In the genomic region with DNA sequence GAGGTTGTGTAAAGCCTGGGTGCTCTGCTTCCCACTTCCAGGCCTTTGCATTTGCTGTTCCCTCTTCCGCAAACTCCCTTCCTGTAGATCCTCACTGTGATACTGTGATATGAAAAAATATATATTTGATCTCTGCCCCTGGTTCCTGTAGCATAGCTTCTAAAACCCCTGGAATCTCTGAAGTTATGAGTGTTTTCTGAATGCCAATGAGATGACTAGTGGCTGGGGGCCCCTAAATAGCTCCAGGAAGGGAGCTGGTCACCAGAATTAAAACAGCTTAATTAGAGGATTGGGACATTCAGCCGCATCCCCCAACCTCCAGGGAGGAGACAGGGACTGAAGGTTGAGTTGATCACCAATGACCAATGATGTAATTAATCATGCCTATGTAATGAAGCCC, we compare ENCODE assay signal across 13 cellular contexts.
"Had no signal": no experiment of that assay in that cellular context is flagged by ENCODE, and none has a peak within 500 bp of the region (broad histone marks: within the 10 kb centered on the region; RNA-seq: fewer than 3 reads in every experiment).

No MANE protein-coding gene starts in this region.

- H3K27ac ChIP-seq: thoracic aorta had no signal

- H3K4me3 ChIP-seq: adrenal gland, dorsolateral prefrontal cortex, lung, thoracic aorta had no signal

- H3K36me3 ChIP-seq: adrenal gland, thoracic aorta had no signal

- H3K9me3 ChIP-seq: adrenal gland, thoracic aorta had no signal

- H3K27me3 ChIP-seq: adrenal gland, dorsolateral prefrontal cortex had no signal

- DNase-seq: activated B cell treated with CpG ODN at 0.5 μM for 24 hours; activated CD4-positive, alpha-beta T cell treated with anti-CD3 and anti-CD28 coated beads, Interleukin-2, amount 10 ng/mL, durations not matched to agents 24 days and 14 days; activated naive CD4-positive, alpha-beta T cell treated with anti-CD3 and anti-CD28 coated beads for 36 hours; adrenal gland; dorsolateral prefrontal cortex; glutamatergic neuron; left colon; occipital lobe; stimulated activated CD4-positive, alpha-beta T cell treated with anti-CD3 and anti-CD28 coated beads, Interleukin-15, amount 100 ng/mL, for 24 hours; stimulated activated CD4-positive, alpha-beta T cell treated with anti-CD3 and anti-CD28 coated beads, Interleukin-4, amount 100 ng/mL, for 4 hours; stimulated activated naive CD8-positive, alpha-beta T cell treated with anti-CD3 and anti-CD28 coated beads, Interleukin-15, amount 100 ng/mL, for 72 hours had no signal
